In genomic region chr3:145767909-145768308, GRCh38 we compare ENCODE assay signal across 2 cellular contexts.
TF ChIP-seq lines count a peak whose summit lies in the region.

No MANE protein-coding gene starts in this region.

TF ChIP-seq in SK-N-SH, 30 proteins besides CTCF, POLR2A, EP300 and RAD21 (continued from another document):
- no peak for TF ChIP-seq RXRA (IDR thresholded peaks at IDR 0.05; ENCODE audit: borderline replicate concordance, low read depth)
- TF ChIP-seq GABPA (IDR thresholded peaks at IDR 0.05; ENCODE audit: low read depth) = no peak
- TF ChIP-seq CHD2 (IDR thresholded peaks at IDR 0.05; ENCODE audit: low read length, partially characterized antibody) = no peak
- no peak for TF ChIP-seq ZBTB33 (IDR thresholded peaks at IDR 0.05; ENCODE audit: borderline replicate concordance, low read depth)
- no peak for TF ChIP-seq NRF1 (IDR thresholded peaks at IDR 0.05; ENCODE audit: low read depth, low read length)
- no peak for TF ChIP-seq TCF12 (IDR thresholded peaks at IDR 0.05)

TF ChIP-seq in SK-N-SH treated with all-trans-retinoic acid at 6 μM for 48 hours, 23 proteins besides CTCF, POLR2A, EP300 and RAD21 (continued from another document):
- no peak for TF ChIP-seq CREB5 (CRISPR knock-in tag; IDR thresholded peaks at IDR 0.05; ENCODE audit: low read depth)
- no peak for TF ChIP-seq RARB (CRISPR knock-in tag; IDR thresholded peaks at IDR 0.05)
- TF ChIP-seq TCF4 (CRISPR knock-in tag; IDR thresholded peaks at IDR 0.05; ENCODE audit: borderline replicate concordance) = no peak
- no peak for TF ChIP-seq ZNF70 (CRISPR knock-in tag; IDR thresholded peaks at IDR 0.05)
- TF ChIP-seq ISL1 (CRISPR knock-in tag; IDR thresholded peaks at IDR 0.05) = no peak
- TF ChIP-seq ZFP3 (CRISPR knock-in tag; IDR thresholded peaks at IDR 0.05) = no peak
- TF ChIP-seq ZC3H10 (CRISPR knock-in tag; IDR thresholded peaks at IDR 0.05) = no peak
- no peak for TF ChIP-seq ZNF8 (CRISPR knock-in tag; IDR thresholded peaks at IDR 0.05)
